22 cellular contexts compared by ENCODE assay signal in the genomic region with DNA sequence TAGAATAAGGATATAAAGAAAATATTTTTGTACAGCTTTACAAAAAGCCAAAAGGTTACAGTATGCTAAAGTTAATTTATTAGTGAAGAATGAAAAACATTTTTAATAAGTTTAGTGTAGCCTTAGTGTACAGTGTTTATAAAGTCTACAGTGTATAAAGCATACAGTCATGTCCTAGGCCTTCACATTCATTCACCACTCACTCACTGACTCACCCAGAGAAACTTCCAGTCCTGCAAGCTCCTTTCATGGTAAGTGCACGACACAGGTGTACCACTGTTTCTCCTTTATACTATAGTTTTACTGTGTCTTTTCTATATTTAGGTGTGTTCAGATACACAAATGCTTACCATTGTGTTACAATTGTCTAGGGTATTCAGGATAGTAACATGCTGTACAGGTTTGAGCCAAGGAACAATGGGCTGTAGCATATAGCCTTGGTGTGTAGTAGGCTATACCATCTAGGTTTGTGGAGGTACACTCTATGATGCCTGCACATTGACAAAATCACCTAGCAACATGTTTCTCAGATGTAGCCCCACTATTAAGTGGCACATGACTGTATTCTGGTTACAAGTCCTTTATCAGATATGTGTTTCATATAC.
DNase-seq lines count a peak whose midpoint lies in the region; FAIRE-seq and TF ChIP-seq lines count a peak whose summit lies in the region.
"Had no signal": no experiment of that assay in that cellular context is flagged by ENCODE, and none has a peak within 500 bp of the region (broad histone marks: within the 10 kb centered on the region; RNA-seq: fewer than 3 reads in every experiment).

No MANE protein-coding gene starts in this region.

- FAIRE-seq in urothelium cell line (lab: Jason Lieb, UNC) = peak; percentile 9
- FAIRE-seq: G401.6, GM18507, HepG2 had no signal

- H3K9ac ChIP-seq in GM23248 = no peak overlapping the region
- H3K9ac ChIP-seq: KMS-11 had no signal

- H2AFZ ChIP-seq in GM23248 = no peak overlapping the region
- H2AFZ ChIP-seq: GM23338, PC-9 had no signal

- H3K27ac ChIP-seq in GM23248 = no peak overlapping the region
- peak overlapping the region; percentile 36; the same call in 1 of the 2 replicates for H3K27ac ChIP-seq in SJSA1
- H3K27ac ChIP-seq: KMS-11, PC-9, SK-N-MC had no signal

- no peaks in the 10 kb centered on the region for H3K27me3 ChIP-seq in GM23248 (replicated peaks; ENCODE audit: insufficient read depth)
- H3K27me3 ChIP-seq in SJSA1 (replicated peaks) = no peaks in the 10 kb centered on the region

- TF ChIP-seq CTCF in epithelial cell of esophagus (IDR thresholded peaks at IDR 0.05; ENCODE audit: insufficient read depth, low read depth, low read length, missing control alignments) = no peak

- H3K9me2 ChIP-seq in GM23248 (ENCODE audit: insufficient read depth) = no peaks in the 10 kb centered on the region

- peak; percentile 35 for DNase-seq in GM23248
- DNase-seq in SJSA1 (ENCODE audit: low read depth in 1 of 2, low spot score in 2 of 2) = no peak
- peak; percentile 68 for DNase-seq in epithelial cell of esophagus (ENCODE audit: low read depth)
- DNase-seq in urothelium cell line (ENCODE audit: low spot score) = no peak
- DNase-seq in T-helper 2 cell = no peak
- DNase-seq in T-helper 9 cell = no peak
- DNase-seq in NCI-H1694 (lab: John Stamatoyannopoulos, UW) = no peak
- DNase-seq: AML-193, COR-L47, DMS53, NCI-H1048, NCI-H1436 treated with DMSO at 0.1 percent for 48 hours, NCI-H2081, NCI-H510A, NCI-H774, PC-9 had no signal

- no peak overlapping the region for H3K4me2 ChIP-seq in GM23248 (ENCODE audit: unreplicated experiment)
- H3K4me2 ChIP-seq: GM23338, KMS-11, PC-9 had no signal

- H3K36me3 ChIP-seq in GM23248 (ENCODE audit: low read depth) (no peaks in the 10 kb centered on the region), SJSA1 (no peaks in the 10 kb centered on the region)

- 41 to 50% methylated on average over 1 of the region's 1 CpG for WGBS in GM23248 (ENCODE audit: low coverage in 1 of 2, low lambda C conversion rate in 2 of 2, missing lambda C conversion rate in 2 of 2), 2 experiments

- H3K4me1 ChIP-seq in GM23248 (ENCODE audit: insufficient read depth) (peaks cover 7% of the 10 kb centered on the region), SJSA1 (replicated peaks) (peaks cover 16% of the 10 kb centered on the region)

- no peaks in the 10 kb centered on the region for H4K20me1 ChIP-seq in GM23248 (ENCODE audit: insufficient read depth)

- no peaks in the 10 kb centered on the region for H3K79me2 ChIP-seq in GM23248 (ENCODE audit: insufficient read depth)

- H3K4me3 ChIP-seq in GM23248 (no peak overlapping the region), SJSA1 (no peak overlapping the region), epithelial cell of esophagus (ENCODE audit: low read length) (no peak overlapping the region)
- H3K4me3 ChIP-seq: GM23338, PC-9, SK-N-MC had no signal

- H3F3A ChIP-seq in GM23248 (ENCODE audit: insufficient read depth) = no peaks in the 10 kb centered on the region

- in situ Hi-C loops in GM23248 (cut with MboI) = no loop called here

- H3K9me3 ChIP-seq in GM23248 (ENCODE audit: low read depth) (no peaks in the 10 kb centered on the region), SJSA1 (replicated peaks) (no peaks in the 10 kb centered on the region)

Comparison
In these comparisons a context has a peak if more than half of its experiments do, and no peak if none do; other contexts are left out.
1. DNase-seq: peak in GM23248 (single experiment) and epithelial cell of esophagus (single experiment); none in SJSA1 (0 of 2), urothelium cell line (single experiment), T-helper 2 cell (0 of 5), T-helper 9 cell (single experiment) and NCI-H1694 (single experiment).